In genomic region chr2:188978291-188979081, GRCh38 we compare ENCODE assay signal across 1 cellular context.
TF ChIP-seq lines count a peak whose summit lies in the region.

No MANE protein-coding gene starts in this region.

TF ChIP-seq in HepG2, 621 proteins besides CTCF, POLR2A, EP300 and RAD21 (continued from another document):
- no peak for TF ChIP-seq ZNF142 (CRISPR knock-in tag; IDR thresholded peaks at IDR 0.05)
- TF ChIP-seq KMT2B (CRISPR knock-in tag; IDR thresholded peaks at IDR 0.05) = no peak
- TF ChIP-seq HNF4A (CRISPR knock-in tag; IDR thresholded peaks at IDR 0.05) = peak; percentile 38
- TF ChIP-seq ZNF205 (CRISPR knock-in tag; IDR thresholded peaks at IDR 0.05) = peak; percentile 93
- TF ChIP-seq HNRNPH1 (optimal IDR thresholded peaks at IDR 0.05; ENCODE audit: low read depth, low read length) = no peak
- TF ChIP-seq, protein P1, sequence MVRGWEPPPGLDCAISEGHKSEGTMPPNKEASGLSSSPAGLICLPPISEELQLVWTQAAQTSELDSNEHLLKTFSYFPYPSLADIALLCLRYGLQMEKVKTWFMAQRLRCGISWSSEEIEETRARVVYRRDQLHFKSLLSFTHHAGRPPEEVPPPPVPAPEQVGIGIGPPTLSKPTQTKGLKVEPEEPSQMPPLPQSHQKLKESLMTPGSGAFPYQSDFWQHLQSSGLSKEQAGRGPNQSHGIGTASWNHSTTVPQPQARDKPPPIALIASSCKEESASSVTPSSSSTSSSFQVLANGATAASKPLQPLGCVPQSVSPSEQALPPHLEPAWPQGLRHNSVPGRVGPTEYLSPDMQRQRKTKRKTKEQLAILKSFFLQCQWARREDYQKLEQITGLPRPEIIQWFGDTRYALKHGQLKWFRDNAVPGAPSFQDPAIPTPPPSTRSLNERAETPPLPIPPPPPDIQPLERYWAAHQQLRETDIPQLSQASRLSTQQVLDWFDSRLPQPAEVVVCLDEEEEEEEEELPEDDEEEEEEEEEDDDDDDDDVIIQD (CRISPR knock-in tag; IDR thresholded peaks at IDR 0.05; ENCODE audit: low read depth) = 0 out of 2 replicates have a peak, but pooled peaks have one; percentile 26
- TF ChIP-seq ZNF644 (CRISPR knock-in tag; IDR thresholded peaks at IDR 0.05; ENCODE audit: low read depth) = 0 out of 2 replicates have a peak, but pooled peaks have one; percentile 37
- TF ChIP-seq SRF (IDR thresholded peaks at IDR 0.05; ENCODE audit: low read depth, low read length) = no peak
- no peak for TF ChIP-seq JUN (CRISPR knock-in tag; IDR thresholded peaks at IDR 0.05)
- no peak for TF ChIP-seq ZXDC (CRISPR knock-in tag; IDR thresholded peaks at IDR 0.05)
- TF ChIP-seq HES4 (CRISPR knock-in tag; IDR thresholded peaks at IDR 0.05; ENCODE audit: borderline replicate concordance) = no peak
- TF ChIP-seq CBFB (CRISPR knock-in tag; IDR thresholded peaks at IDR 0.05) = no peak
- no peak for TF ChIP-seq MBD4 (IDR thresholded peaks at IDR 0.05; ENCODE audit: borderline replicate concordance, low read length)
- TF ChIP-seq ZNF331 (CRISPR knock-in tag; IDR thresholded peaks at IDR 0.05) = no peak
- TF ChIP-seq, protein P2, sequence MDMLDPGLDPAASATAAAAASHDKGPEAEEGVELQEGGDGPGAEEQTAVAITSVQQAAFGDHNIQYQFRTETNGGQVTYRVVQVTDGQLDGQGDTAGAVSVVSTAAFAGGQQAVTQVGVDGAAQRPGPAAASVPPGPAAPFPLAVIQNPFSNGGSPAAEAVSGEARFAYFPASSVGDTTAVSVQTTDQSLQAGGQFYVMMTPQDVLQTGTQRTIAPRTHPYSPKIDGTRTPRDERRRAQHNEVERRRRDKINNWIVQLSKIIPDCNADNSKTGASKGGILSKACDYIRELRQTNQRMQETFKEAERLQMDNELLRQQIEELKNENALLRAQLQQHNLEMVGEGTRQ (IDR thresholded peaks at IDR 0.05; ENCODE audit: low read depth, low read length) = no peak; the same call in 1 of the 2 replicates
- TF ChIP-seq, protein P2 (CRISPR knock-in tag; IDR thresholded peaks at IDR 0.05; ENCODE audit: borderline replicate concordance) = peak; percentile 51; the same call in 1 of the 2 replicates
- no peak for TF ChIP-seq ZNF44 (CRISPR knock-in tag; IDR thresholded peaks at IDR 0.05)
- TF ChIP-seq, protein P3, sequence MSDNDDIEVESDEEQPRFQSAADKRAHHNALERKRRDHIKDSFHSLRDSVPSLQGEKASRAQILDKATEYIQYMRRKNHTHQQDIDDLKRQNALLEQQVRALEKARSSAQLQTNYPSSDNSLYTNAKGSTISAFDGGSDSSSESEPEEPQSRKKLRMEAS (IDR thresholded peaks at IDR 0.05) = no peak
- no peak for TF ChIP-seq ZC3H13 (CRISPR knock-in tag; IDR thresholded peaks at IDR 0.05)
- TF ChIP-seq ZNF75D (CRISPR knock-in tag; IDR thresholded peaks at IDR 0.05; ENCODE audit: borderline replicate concordance) = no peak
- 0 out of 4 replicates have a peak, but pooled peaks of 1 of the 2 experiments have one; percentile 20 for TF ChIP-seq REST (IDR thresholded peaks at IDR 0.05; ENCODE audit: borderline replicate concordance in 1 of 2, low read depth in 1 of 2, low read length in 2 of 2)
- peak; percentile 60 for TF ChIP-seq STAG1 (CRISPR knock-in tag; IDR thresholded peaks at IDR 0.05)
- TF ChIP-seq ZFP36L2 (CRISPR knock-in tag; IDR thresholded peaks at IDR 0.05) = no peak
